Comparison of ENCODE assay signal across 28 cellular contexts in the genomic region with DNA sequence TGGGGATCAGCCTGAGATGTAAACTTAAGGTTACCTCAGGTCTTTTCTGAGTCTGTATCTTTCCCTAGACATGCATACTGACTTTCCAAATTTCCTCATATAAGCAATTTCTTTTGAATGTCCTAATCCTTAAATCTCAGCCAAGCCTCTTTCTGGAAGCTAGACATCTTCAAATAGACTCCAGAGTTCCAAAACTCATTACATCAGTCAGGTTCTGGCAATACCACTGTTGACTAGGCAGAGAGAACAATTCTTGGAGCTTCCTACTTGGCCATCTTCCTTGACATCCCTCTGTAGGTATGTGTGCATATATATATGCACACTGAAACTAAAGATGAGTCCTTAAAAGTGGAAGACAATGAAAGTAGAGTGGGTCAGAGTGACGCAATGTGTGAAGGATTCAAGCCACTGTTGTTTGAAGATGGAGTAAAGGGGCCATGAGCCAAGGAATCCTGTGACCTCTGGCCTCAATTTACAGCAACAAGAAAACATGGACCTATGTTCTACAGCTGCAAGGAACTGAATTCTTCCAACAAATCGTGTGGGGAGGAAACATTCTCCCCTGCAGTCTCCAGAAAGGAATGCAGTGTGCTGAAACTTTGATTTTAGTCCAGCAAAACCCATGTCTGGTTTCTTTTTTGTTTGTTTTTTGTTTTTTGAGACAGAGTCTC. TPM values are rescaled to one million over a fixed set of nuclear protein-coding genes. Genes with fewer than 3 reads are reported as not detected.
DNase-seq lines count a peak whose midpoint lies in the region; ATAC-seq and TF ChIP-seq lines count a peak whose summit lies in the region.
"Had no signal": no experiment of that assay in that cellular context is flagged by ENCODE, and none has a peak within 500 bp of the region (broad histone marks: within the 10 kb centered on the region; RNA-seq: fewer than 3 reads in every experiment).

No MANE protein-coding gene starts in this region.

- H4K20me1 ChIP-seq in IMR-90 (ENCODE audit: insufficient read depth, low read length): no peaks in the 10 kb centered on the region

- no peak overlapping the region for H4K5ac ChIP-seq in IMR-90 (ENCODE audit: low read depth, low read length)

- H3K27me3 ChIP-seq in IMR-90 (ENCODE audit: control insufficient read depth, insufficient read depth, low read length): peaks cover 8% of the 10 kb centered on the region; the same call in 1 of the 2 replicates
- H3K27me3 ChIP-seq in testis: no peaks in the 10 kb centered on the region
- H3K27me3 ChIP-seq: pancreas, Peyer's patch had no signal

- H3K4me1 Mint-ChIP-seq in CD14-positive monocyte: peaks cover 27% of the 10 kb centered on the region
- H3K4me1 Mint-ChIP-seq: brain, nephron progenitor cell had no signal

- intact Hi-C loops in IMR-90 (cut with micrococcal nuclease): no loop called here
- intact Hi-C loops in testis (cut with DNase I; ENCODE audit: low total_unique reads): no loop called here
- intact Hi-C loops in CD14-positive monocyte (cut with micrococcal nuclease): no loop called here
- intact Hi-C loops in mucosa of descending colon (cut with DNase I, micrococcal nuclease): no loop called here

- H3K9me3 ChIP-seq in IMR-90 (ENCODE audit: control insufficient read depth, insufficient read depth, low read length) (no peaks in the 10 kb centered on the region), testis (no peaks in the 10 kb centered on the region), mucosa of descending colon (peaks cover 3% of the 10 kb centered on the region)
- H3K9me3 ChIP-seq: pancreas, Peyer's patch, thoracic aorta had no signal

- H3K4me1 ChIP-seq in IMR-90 (ENCODE audit: control insufficient read depth, insufficient read depth, low read length): no peaks in the 10 kb centered on the region
- H3K4me1 ChIP-seq in testis: no peaks in the 10 kb centered on the region
- no peaks in the 10 kb centered on the region for H3K4me1 ChIP-seq in mucosa of descending colon (ENCODE audit: low read depth)
- H3K4me1 ChIP-seq: pancreas, Peyer's patch had no signal

- no peak overlapping the region for H3K4me2 ChIP-seq in IMR-90 (ENCODE audit: low read depth, low read length)

- no peak overlapping the region for H3K27ac Mint-ChIP-seq in CD14-positive monocyte
- H3K27ac Mint-ChIP-seq: activated CD4-positive, alpha-beta T cell treated with anti-CD3 and anti-CD28 coated beads, Interleukin-2, amount 10 ng/mL, durations not matched to agents 7 days and 5 days; activated naive CD8-positive, alpha-beta T cell treated with anti-CD3 and anti-CD28 coated beads, Interleukin-2, amount 50 U/mL, for 24 hours; brain; IgD-negative memory B cell; nephron progenitor cell had no signal

- no peak overlapping the region for H2AFZ ChIP-seq in IMR-90 (replicated peaks; ENCODE audit: low read length, poor library complexity)

- WGBS in IMR-90 (ENCODE audit: extremely low coverage in 2 of 2, insufficient read length in 1 of 2), 2 experiments: no CpG with 5 or more reads among the region's 2 CpGs
- WGBS in testis, 2 donors: 42 to 44% methylated on average over 2 of the region's 2 CpGs

- H4K8ac ChIP-seq in IMR-90 (ENCODE audit: low read depth in 2 of 2, low read length in 2 of 2): no peak overlapping the region

- no peaks in the 10 kb centered on the region for H3K36me3 Mint-ChIP-seq in CD14-positive monocyte
- H3K36me3 Mint-ChIP-seq: brain had no signal

- no peak overlapping the region for H3K18ac ChIP-seq in IMR-90 (ENCODE audit: low read depth, low read length)

- no peak overlapping the region for H3K9ac ChIP-seq in IMR-90 (ENCODE audit: low read depth, low read length)

- POLR2A ChIA-PET in IMR-90 (lab: Charles Lee; ENCODE audit: unreplicated experiment): no interaction called here

- TF ChIP-seq RAD21 in IMR-90 (IDR thresholded peaks at IDR 0.05; ENCODE audit: low read length): no peak

- TF ChIP-seq CTCF in AG10803 (conservative IDR thresholded peaks at IDR 0.05; ENCODE audit: low read length): no peak
- TF ChIP-seq CTCF in IMR-90 (conservative IDR thresholded peaks at IDR 0.05; ENCODE audit: low read depth, low read length): no peak
- TF ChIP-seq CTCF in epithelial cell of esophagus (IDR thresholded peaks at IDR 0.05; ENCODE audit: insufficient read depth, low read depth, low read length, missing control alignments): peak; percentile 3
- no peak for TF ChIP-seq CTCF in testis (IDR thresholded peaks at IDR 0.05)
- TF ChIP-seq CTCF in CD14-positive monocyte (IDR thresholded peaks at IDR 0.05): no peak
- no peak for TF ChIP-seq CTCF in mucosa of descending colon (IDR thresholded peaks at IDR 0.05)

- no peaks in the 10 kb centered on the region for H3K36me3 ChIP-seq in IMR-90 (ENCODE audit: control insufficient read depth, insufficient read depth, low read length)
- no peaks in the 10 kb centered on the region for H3K36me3 ChIP-seq in testis (ENCODE audit: low read depth, missing control alignments)
- no peaks in the 10 kb centered on the region for H3K36me3 ChIP-seq in mucosa of descending colon (ENCODE audit: low read depth)
- H3K36me3 ChIP-seq: pancreas, Peyer's patch, thoracic aorta had no signal

- H3K27ac ChIP-seq in IMR-90 (ENCODE audit: insufficient read depth, low read length) (no peak overlapping the region), testis (no peak overlapping the region)
- H3K27ac ChIP-seq: pancreas, Peyer's patch, thoracic aorta had no signal

- CTCF ChIA-PET in IMR-90 (lab: Yijun Ruan, JAX): interaction anchor here (0.8 kb wide), 1 partner anchor 10 kb away, joined by 3 read pairs; no protein-coding TSS in a partner anchor

- no peak overlapping the region for H2AK5ac ChIP-seq in IMR-90 (ENCODE audit: low read depth, low read length)

- in situ Hi-C loops in IMR-90 (cut with MboI; ENCODE audit: low sequenced_read_pairs): no loop called here

- no peak overlapping the region for H3K56ac ChIP-seq in IMR-90 (ENCODE audit: extremely low read depth, insufficient read depth, low read length)

- DNase-seq in AG10803 (ENCODE audit: low read depth) (peak; percentile 35), IMR-90 (no peak), epithelial cell of esophagus (ENCODE audit: low read depth) (no peak), iris pigment epithelial cell (ENCODE audit: low read depth) (peak; percentile 16), testis (no peak), CD14-positive monocyte (ENCODE audit: low spot score) (no peak), mucosa of descending colon (no peak)
- DNase-seq: activated CD4-positive, alpha-beta T cell treated with anti-CD3 and anti-CD28 coated beads, Interleukin-2, amount 10 ng/mL, durations not matched to agents 7 days and 5 days; activated naive CD8-positive, alpha-beta T cell treated with anti-CD3 and anti-CD28 coated beads, Interleukin-2, amount 50 U/mL, for 24 hours; activated T-cell treated with anti-CD3 and anti-CD28 coated beads, Interleukin-2, amount 50 U/mL, for 4 hours; effector CD8-positive, alpha-beta T cell; erythroblast; NCI-H1092; NCI-H2081; NCI-H226; nephron progenitor cell; pancreas; Peyer's patch; retina; stimulated activated naive CD4-positive, alpha-beta T cell; SW 1271; T1000 had no signal

- no peak overlapping the region for H3K4ac ChIP-seq in IMR-90 (ENCODE audit: low read depth, low read length)

- H3K79me1 ChIP-seq in IMR-90 (ENCODE audit: low read depth in 1 of 2, low read length in 2 of 2): no peaks in the 10 kb centered on the region

- ATAC-seq in IMR-90 (ENCODE audit: low read depth): peak; percentile 46; the same call in 1 of the 2 replicates
- ATAC-seq in GM18858 (IDR thresholded peaks at IDR 0.05; ENCODE audit: unreplicated experiment): no peak
- ATAC-seq in mucosa of descending colon: no peak
- ATAC-seq: activated naive CD8-positive, alpha-beta T cell treated with anti-CD3 and anti-CD28 coated beads, Interleukin-2, amount 50 U/mL, for 24 hours; HCT116 had no signal

- no peak overlapping the region for H2BK20ac ChIP-seq in IMR-90 (ENCODE audit: low read depth, low read length)

- no peak overlapping the region for H3K4me3 ChIP-seq in AG10803 (ENCODE audit: low read length)
- H3K4me3 ChIP-seq in IMR-90 (ENCODE audit: insufficient read depth, low read depth, low read length): no peak overlapping the region
- H3K4me3 ChIP-seq in epithelial cell of esophagus (ENCODE audit: low read length): no peak overlapping the region
- H3K4me3 ChIP-seq in testis: no peak overlapping the region
- H3K4me3 ChIP-seq in mucosa of descending colon: no peak overlapping the region
- H3K4me3 ChIP-seq: lung, pancreas, Peyer's patch, thoracic aorta had no signal

- H2BK120ac ChIP-seq in IMR-90 (ENCODE audit: low read depth, low read length): no peak overlapping the region

- H4K91ac ChIP-seq in IMR-90 (ENCODE audit: insufficient read depth, low read depth, low read length): no peak overlapping the region

- no peak overlapping the region for H3K23ac ChIP-seq in IMR-90 (ENCODE audit: low read depth, low read length)

- H3K9me3 Mint-ChIP-seq in CD14-positive monocyte: peaks cover 0 to 2% (median 0%) of the 10 kb centered on the region in 7 donors
- H3K9me3 Mint-ChIP-seq: IgD-negative memory B cell had no signal

- H2BK15ac ChIP-seq in IMR-90 (ENCODE audit: low read depth, low read length): no peak overlapping the region

- H3K14ac ChIP-seq in IMR-90 (replicated peaks; ENCODE audit: low read depth, low read length): no peak overlapping the region

- H3K9me1 ChIP-seq in IMR-90 (ENCODE audit: insufficient read depth, low read length): no peaks in the 10 kb centered on the region

- no peak overlapping the region for H2AK9ac ChIP-seq in IMR-90 (replicated peaks; ENCODE audit: low read depth, low read length, poor library complexity)

- no peak overlapping the region for H2BK5ac ChIP-seq in IMR-90 (ENCODE audit: low read depth, low read length, poor library complexity, severe bottlenecking)

- peaks cover 0 to 11% (median 1%) of the 10 kb centered on the region in 3 donors for H3K27me3 Mint-ChIP-seq in CD14-positive monocyte (ENCODE audit: low read depth in 3 of 3)
- H3K27me3 Mint-ChIP-seq: activated naive CD8-positive, alpha-beta T cell treated with anti-CD3 and anti-CD28 coated beads, Interleukin-2, amount 50 U/mL, for 24 hours; IgD-negative memory B cell had no signal

- TF ChIP-seq POLR2A in IMR-90 (IDR thresholded peaks at IDR 0.05; ENCODE audit: low read depth, low read length) (no peak), testis (IDR thresholded peaks at IDR 0.05) (no peak)

- BruUV-seq in IMR-90 (replicated peaks; lab: Mats Ljungman, UMichigan): no TSS peak

- no peak overlapping the region for H3K4me3 Mint-ChIP-seq in CD14-positive monocyte
- H3K4me3 Mint-ChIP-seq: activated CD4-positive, alpha-beta T cell treated with anti-CD3 and anti-CD28 coated beads, Interleukin-2, amount 10 ng/mL, durations not matched to agents 7 days and 5 days; activated naive CD8-positive, alpha-beta T cell treated with anti-CD3 and anti-CD28 coated beads, Interleukin-2, amount 50 U/mL, for 24 hours; activated T-cell treated with anti-CD3 and anti-CD28 coated beads, Interleukin-2, amount 50 U/mL, for 4 hours; brain; nephron progenitor cell had no signal

- dilution Hi-C loops in IMR-90 (cut with HindIII; ENCODE audit: low sequenced_read_pairs, unreplicated experiment): no loop called here

RNA-seq across cellular contexts. Expression of a gene that starts 18.7 kb away (rescaled TPM):
- total RNA-seq in IMR-90 (2012; rRNA removed) (6.9 and 8.2 TPM in 2 replicates), testis (100 to 1,000 TPM; 129 to 158 TPM), mucosa of descending colon (10 to 100 TPM; 27.5 to 80.6 (median 29.1) TPM)
- polyA plus RNA-seq in IMR-90 (2012; rRNA removed) (5.5 and 7.1 TPM in 2 replicates), testis (ENCODE audit: insufficient read depth, low read depth, low replicate concordance) (112 TPM), CD14-positive monocyte (100 to 1,000 TPM; 107 to 117 TPM)
- polyA plus RNA-seq in IMR-90 (2012; cell fraction: cytosol; rRNA removed): 5.5 and 6.3 TPM in 2 replicates
- 25.6 and 29.1 TPM in 2 replicates for polyA plus RNA-seq in IMR-90 (2012; cell fraction: nucleus; rRNA removed; ENCODE audit: low replicate concordance)

Comparison
In these comparisons a context has a peak if more than half of its experiments do, and no peak if none do; other contexts are left out.
1. DNase-seq: peak in AG10803 (single experiment) and iris pigment epithelial cell (single experiment); none in IMR-90 (single experiment), epithelial cell of esophagus (single experiment), testis (single experiment), CD14-positive monocyte (single experiment) and mucosa of descending colon (0 of 3).